In genomic region chr3:13548696-13549512, GRCh38 we compare ENCODE assay signal across 8 cellular contexts. TPM values are rescaled to one million over a fixed set of nuclear protein-coding genes. Genes with fewer than 3 reads are reported as not detected.
DNase-seq lines count a peak whose midpoint lies in the region; TF ChIP-seq lines count a peak whose summit lies in the region.

FBLN2 (plus strand) TSS chr3:13549125; CDS start chr3:13570356, 21,231 bp downstream.

- H3K27ac ChIP-seq in CD4-positive, alpha-beta memory T cell (ENCODE audit: low read depth, low read length) = no peak within 1 kb of the TSS
- peak within 1 kb of the TSS; percentile 93 for H3K27ac ChIP-seq in vagina

- DNase-seq in CD4-positive, alpha-beta memory T cell = no peak
- DNase-seq in NCI-H510A treated with DMSO at 0.1 percent for 48 hours (lab: John Stamatoyannopoulos, UW) (peak; percentile 42), mesenteric fat pad (ENCODE audit: low spot score) (no peak), vagina (ENCODE audit: extremely low spot score in 2 of 2) (no peak), NCI-H1092 treated with DMSO at 0.1 percent for 48 hours (lab: John Stamatoyannopoulos, UW) (no peak), NCI-H524 treated with DMSO at 0.1 percent for 48 hours (lab: John Stamatoyannopoulos, UW) (no peak), NCI-H1105 treated with DMSO at 0.1 percent for 48 hours (lab: John Stamatoyannopoulos, UW) (no peak)
- DNase-seq in effector CD8-positive, alpha-beta T cell (lab: John Stamatoyannopoulos, UW) = peak; percentile 23

- H3K27me3 ChIP-seq in CD4-positive, alpha-beta memory T cell (ENCODE audit: insufficient read depth, low read length) = no peaks in the 10 kb centered on the region
- no peaks in the 10 kb centered on the region for H3K27me3 ChIP-seq in vagina

- H3K4me3 Mint-ChIP-seq in CD4-positive, alpha-beta memory T cell = peak within 1 kb of the TSS; percentile 75 to 95 (median 79)

- peak in 1 of 2 donors; percentile 54 for TF ChIP-seq POLR2A in vagina (IDR thresholded peaks at IDR 0.05)

- H3K4me1 ChIP-seq in CD4-positive, alpha-beta memory T cell (ENCODE audit: insufficient read depth, low read length) = peaks cover 11% of the 10 kb centered on the region
- H3K4me1 ChIP-seq in vagina = peaks cover 64% of the 10 kb centered on the region

- no peaks in the 10 kb centered on the region for H3K36me3 Mint-ChIP-seq in CD4-positive, alpha-beta memory T cell

- peaks cover 0 to 2% (median 0%) of the 10 kb centered on the region in 8 donors for H3K9me3 Mint-ChIP-seq in CD4-positive, alpha-beta memory T cell

- peaks cover 36 to 56% of the 10 kb centered on the region in 2 donors for H3K27me3 Mint-ChIP-seq in CD4-positive, alpha-beta memory T cell

- intact Hi-C loops in CD4-positive, alpha-beta memory T cell (cut with micrococcal nuclease) = no loop called here
- intact Hi-C loops in vagina (cut with DNase I) = no loop called here

- no peak for TF ChIP-seq CTCF in vagina (IDR thresholded peaks at IDR 0.05)

- peak within 1 kb of the TSS in 1 of 7 donors; percentile 70 for H3K27ac Mint-ChIP-seq in CD4-positive, alpha-beta memory T cell

- no peak within 1 kb of the TSS for H3K4me3 ChIP-seq in CD4-positive, alpha-beta memory T cell (ENCODE audit: low read length in 2 of 2)
- H3K4me3 ChIP-seq in vagina = peak within 1 kb of the TSS; percentile 65 to 73

- H3K9me3 ChIP-seq in CD4-positive, alpha-beta memory T cell (ENCODE audit: control insufficient read depth in 1 of 2, low read length in 2 of 2) = no peaks in the 10 kb centered on the region
- H3K9me3 ChIP-seq in vagina = no peaks in the 10 kb centered on the region

- POLR2A ChIA-PET in CD4-positive, alpha-beta memory T cell (lab: Charles Lee; ENCODE audit: partially characterized antibody) = no interaction called here

- H3K36me3 ChIP-seq in CD4-positive, alpha-beta memory T cell (ENCODE audit: insufficient read depth, low read length) = no peaks in the 10 kb centered on the region
- H3K36me3 ChIP-seq in vagina = no peaks in the 10 kb centered on the region

- CTCF ChIA-PET in CD4-positive, alpha-beta memory T cell (lab: Charles Lee; ENCODE audit: partially characterized antibody) = no interaction called here

- H3K4me1 Mint-ChIP-seq in CD4-positive, alpha-beta memory T cell = peaks cover 19 to 39% (median 25%) of the 10 kb centered on the region in 4 donors

RNA-seq across cellular contexts. Expression of gene FBLN2, which starts in this region (rescaled TPM):
- total RNA-seq in CD4-positive, alpha-beta memory T cell = not detected
- not detected for polyA plus RNA-seq in CD4-positive, alpha-beta memory T cell
- total RNA-seq in mesenteric fat pad (269 TPM), vagina (94.3 TPM)

Comparison
In these comparisons a context has a peak if more than half of its experiments do, and no peak if none do; other contexts are left out.
1. RNA of gene FBLN2 (total RNA-seq): 269 TPM in mesenteric fat pad (single experiment) and 94.3 TPM in vagina (single experiment); not detected in CD4-positive, alpha-beta memory T cell; every median in the first group is over 10 times any median in the second.
2. DNase-seq: peak in NCI-H510A treated with DMSO at 0.1 percent for 48 hours (single experiment) and effector CD8-positive, alpha-beta T cell (single experiment); none in CD4-positive, alpha-beta memory T cell (0 of 5), mesenteric fat pad (single experiment), vagina (0 of 2), NCI-H1092 treated with DMSO at 0.1 percent for 48 hours (single experiment), NCI-H524 treated with DMSO at 0.1 percent for 48 hours (single experiment) and NCI-H1105 treated with DMSO at 0.1 percent for 48 hours (single experiment).
3. H3K4me3 ChIP-seq: peak in vagina (2 of 2); none in CD4-positive, alpha-beta memory T cell (0 of 2).